ENCODE assay signal across 12 cellular contexts in the genomic region with DNA sequence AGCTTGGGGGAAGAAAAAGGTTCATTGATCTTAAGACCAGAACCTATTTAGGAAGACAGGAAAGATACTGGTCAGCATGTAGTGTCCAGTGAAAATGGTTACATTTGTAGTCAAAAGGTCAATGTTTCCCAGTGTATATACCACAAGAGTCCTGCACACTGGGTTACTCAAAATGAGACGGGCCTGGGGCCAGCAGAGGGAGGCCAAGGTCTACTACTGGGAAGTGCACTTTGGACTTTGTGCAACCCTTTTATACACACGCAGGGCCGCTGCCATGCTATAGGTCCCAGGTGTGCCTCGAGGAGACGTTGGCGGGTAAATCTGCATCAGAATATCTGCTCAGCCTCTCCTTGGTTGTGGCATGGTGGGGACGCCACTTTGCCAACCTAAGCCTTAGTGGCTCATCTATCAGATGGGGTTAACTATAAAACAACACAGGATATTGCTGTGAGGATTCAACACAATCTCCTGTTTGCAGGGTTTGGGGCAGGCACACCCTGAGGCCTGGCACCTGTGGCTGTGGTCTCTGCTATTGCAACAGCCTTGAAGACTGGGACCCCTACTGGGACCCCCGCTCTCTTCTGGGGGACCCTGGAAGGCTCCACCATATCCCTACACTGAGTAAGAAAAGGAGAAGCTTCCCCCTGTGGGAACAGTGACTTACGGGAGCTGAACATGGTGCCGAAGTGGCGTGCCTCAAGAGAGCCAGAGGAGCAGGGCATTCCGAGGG. TPM values are rescaled to one million over a fixed set of nuclear protein-coding genes. Genes with fewer than 3 reads are reported as not detected.
DNase-seq lines count a peak whose midpoint lies in the region; ATAC-seq lines count a peak whose summit lies in the region.
"Had no signal": no experiment of that assay in that cellular context is flagged by ENCODE, and none has a peak within 500 bp of the region (broad histone marks: within the 10 kb centered on the region; RNA-seq: fewer than 3 reads in every experiment).

No MANE protein-coding gene starts in this region.

- no peak overlapping the region for H3K9ac ChIP-seq in BLaER1

- no peak for ATAC-seq in HG03159 (IDR thresholded peaks at IDR 0.05; ENCODE audit: unreplicated experiment)

- no peaks in the 10 kb centered on the region for H3K36me3 ChIP-seq in BLaER1

- DNase-seq in LoVo (ENCODE audit: low spot score) (peak; percentile 72), dermis blood vessel endothelial cell (peak; percentile 50), medulla oblongata (ENCODE audit: extremely low spot score) (peak; percentile 18), HPDE6-E6E7 (ENCODE audit: extremely low spot score) (no peak), NCI-H187 treated with DMSO at 0.1 percent for 48 hours (lab: John Stamatoyannopoulos, UW) (no peak)
- DNase-seq in activated effector memory CD4-positive, alpha-beta T cell treated with Interleukin-2 at 50 U/mL for 16 hours: no peak
- DNase-seq: activated T-cell treated with anti-CD3 and anti-CD28 coated beads, Interleukin-2, amount 50 U/mL, for 24 hours; aorta; NCI-H1694 had no signal

- peaks cover 6% of the 10 kb centered on the region for H3K9me3 ChIP-seq in BLaER1

- H3K27ac ChIP-seq in BLaER1: peak overlapping the region; percentile 7

- H3K27me3 ChIP-seq in BLaER1: no peaks in the 10 kb centered on the region

- H3K4me2 ChIP-seq in BLaER1: peak overlapping the region; percentile 76

- H3K4me3 ChIP-seq in BLaER1: no peak overlapping the region

- peaks cover 39% of the 10 kb centered on the region for H3K4me1 ChIP-seq in BLaER1

- no peaks in the 10 kb centered on the region for H4K20me1 ChIP-seq in BLaER1

RNA-seq across cellular contexts. Expression of gene CLRN3, which starts 19.7 kb away (rescaled TPM):
- total RNA-seq in dermis blood vessel endothelial cell: 0.19 TPM in 1 of 2 replicates, not detected in the other
- total RNA-seq: aorta, B cell had no signal

RNA-seq across cellular contexts. Expression of gene PTPRE, which starts 33.9 kb away (rescaled TPM):
- 178 and 216 TPM in 2 replicates for total RNA-seq in dermis blood vessel endothelial cell

Comparison
In these comparisons a context has a peak if more than half of its experiments do, and no peak if none do; other contexts are left out.
1. DNase-seq: peak in LoVo (single experiment), dermis blood vessel endothelial cell (single experiment) and medulla oblongata (single experiment); none in activated effector memory CD4-positive, alpha-beta T cell treated with Interleukin-2 at 50 U/mL for 16 hours (single experiment), HPDE6-E6E7 (single experiment) and NCI-H187 treated with DMSO at 0.1 percent for 48 hours (single experiment).